ENCODE assay signal across 10 cellular contexts in genomic region chr17:79192503-79193500, GRCh38.
DNase-seq lines count a peak whose midpoint lies in the region; ATAC-seq and FAIRE-seq lines count a peak whose summit lies in the region.
"Had no signal": no experiment of that assay in that cellular context is flagged by ENCODE, and none has a peak within 500 bp of the region (broad histone marks: within the 10 kb centered on the region; RNA-seq: fewer than 3 reads in every experiment).

No MANE protein-coding gene starts in this region.

- peak; percentile 48 for ATAC-seq in left ventricle myocardium superior

- intact Hi-C loops in left ventricle myocardium superior (cut with micrococcal nuclease), result no loop called here

- FAIRE-seq in urothelium cell line (lab: Jason Lieb, UNC), result peak; percentile 83
- FAIRE-seq: G401.6 had no signal

- DNase-seq in stimulated activated CD4-positive, alpha-beta T cell treated with anti-CD3 and anti-CD28 coated beads, Interleukin-12 subunit alpha, Interleukin-12 subunit beta, amount 100 ng/mL, for 4 hours, result peak; percentile 28
- DNase-seq in stimulated activated CD4-positive, alpha-beta T cell treated with anti-CD3 and anti-CD28 coated beads, Interleukin-4, amount 100 ng/mL, for 24 hours, result no peak
- DNase-seq in activated CD4-positive, alpha-beta T cell treated with anti-CD3 and anti-CD28 coated beads, Interleukin-2, amount 50 U/mL, for 1 hour, result peak; percentile 13
- DNase-seq in left ventricle myocardium superior (peak; percentile 67), urothelium cell line (ENCODE audit: low spot score) (peak; percentile 87), NK-92 (lab: John Stamatoyannopoulos, UW; ENCODE audit: unreplicated experiment) (no peak), NCI-H446 (lab: John Stamatoyannopoulos, UW) (no peak), NCI-H2196 (lab: John Stamatoyannopoulos, UW; ENCODE audit: unreplicated experiment) (no peak)
- DNase-seq: NCI-H1048 had no signal

Comparison
In these comparisons a context has a peak if more than half of its experiments do, and no peak if none do; other contexts are left out.
1. DNase-seq: peak in stimulated activated CD4-positive, alpha-beta T cell treated with anti-CD3 and anti-CD28 coated beads, Interleukin-12 subunit alpha, Interleukin-12 subunit beta, amount 100 ng/mL, for 4 hours (single experiment), activated CD4-positive, alpha-beta T cell treated with anti-CD3 and anti-CD28 coated beads, Interleukin-2, amount 50 U/mL, for 1 hour (single experiment), left ventricle myocardium superior (single experiment) and urothelium cell line (single experiment); none in stimulated activated CD4-positive, alpha-beta T cell treated with anti-CD3 and anti-CD28 coated beads, Interleukin-4, amount 100 ng/mL, for 24 hours (single experiment), NK-92 (single experiment), NCI-H446 (0 of 2) and NCI-H2196 (single experiment).